In genomic region chr2:46951290-46952064, GRCh38 we compare ENCODE assay signal across 18 cellular contexts. TPM values are rescaled to one million over a fixed set of nuclear protein-coding genes. Genes with fewer than 3 reads are reported as not detected.
DNase-seq lines count a peak whose midpoint lies in the region; ATAC-seq lines count a peak whose summit lies in the region.
"Had no signal": no experiment of that assay in that cellular context is flagged by ENCODE, and none has a peak within 500 bp of the region (broad histone marks: within the 10 kb centered on the region; RNA-seq: fewer than 3 reads in every experiment).

No MANE protein-coding gene starts in this region.

- no peak overlapping the region for H3K4me3 Mint-ChIP-seq in activated naive CD4-positive, alpha-beta T cell treated with anti-CD3 and anti-CD28 coated beads, Interleukin-2, amount 10 ng/mL, durations not matched to agents 7 days and 5 days
- no peak overlapping the region for H3K4me3 Mint-ChIP-seq in activated T-helper 1 cell treated with anti-CD3 and anti-CD28 coated beads, Interleukin-12 subunit alpha, Interleukin-12 subunit beta, Interleukin-2, Interleukin-4 antibody, amounts not matched to agents 30 ng/mL and 10 ng/mL and 1 ng/mL, durations not matched to agents 14 hours and 24 hours and 36 hours
- peak overlapping the region; percentile 29 for H3K4me3 Mint-ChIP-seq in stimulated activated memory B cell treated with anti-CD40 and anti-IgM and Interleukin-4, amounts not matched to agents 10 μg/mL and 1 μg/mL and 100 μg/mL, for 72 hours
- H3K4me3 Mint-ChIP-seq: natural killer cell had no signal

- peaks cover 29% of the 10 kb centered on the region for H3K4me1 Mint-ChIP-seq in activated naive CD4-positive, alpha-beta T cell treated with anti-CD3 and anti-CD28 coated beads, Interleukin-2, amount 10 ng/mL, durations not matched to agents 7 days and 5 days
- peaks cover 34% of the 10 kb centered on the region for H3K4me1 Mint-ChIP-seq in activated T-helper 1 cell treated with anti-CD3 and anti-CD28 coated beads, Interleukin-12 subunit alpha, Interleukin-12 subunit beta, Interleukin-2, Interleukin-4 antibody, amounts not matched to agents 30 ng/mL and 10 ng/mL and 1 ng/mL, durations not matched to agents 14 hours and 24 hours and 36 hours (ENCODE audit: low read depth)
- H3K4me1 Mint-ChIP-seq in stimulated activated memory B cell treated with anti-CD40 and anti-IgM and Interleukin-4, amounts not matched to agents 10 μg/mL and 1 μg/mL and 100 μg/mL, for 72 hours, result peaks cover 72% of the 10 kb centered on the region

- H3K27ac Mint-ChIP-seq in activated naive CD4-positive, alpha-beta T cell treated with anti-CD3 and anti-CD28 coated beads, Interleukin-2, amount 10 ng/mL, durations not matched to agents 7 days and 5 days, result peak overlapping the region; percentile 35
- peak overlapping the region; percentile 56 for H3K27ac Mint-ChIP-seq in activated T-helper 1 cell treated with anti-CD3 and anti-CD28 coated beads, Interleukin-12 subunit alpha, Interleukin-12 subunit beta, Interleukin-2, Interleukin-4 antibody, amounts not matched to agents 30 ng/mL and 10 ng/mL and 1 ng/mL, durations not matched to agents 14 hours and 24 hours and 36 hours
- H3K27ac Mint-ChIP-seq in stimulated activated memory B cell treated with anti-CD40 and anti-IgM and Interleukin-4, amounts not matched to agents 10 μg/mL and 1 μg/mL and 100 μg/mL, for 72 hours, result peak overlapping the region; percentile 65
- H3K27ac Mint-ChIP-seq: natural killer cell had no signal

- CTCF ChIA-PET in activated naive CD4-positive, alpha-beta T cell treated with anti-CD3 and anti-CD28 coated beads, Interleukin-2, amount 10 ng/mL, durations not matched to agents 7 days and 5 days (lab: Charles Lee), result interaction anchor here (0.8 to 0.9 kb wide), 2 partner anchors 12 to 15 kb away, joined by 3 read pairs; no protein-coding TSS in a partner anchor

- intact Hi-C loops in activated T-helper 1 cell treated with anti-CD3 and anti-CD28 coated beads, Interleukin-12 subunit alpha, Interleukin-12 subunit beta, Interleukin-2, Interleukin-4 antibody, amounts not matched to agents 30 ng/mL and 10 ng/mL and 1 ng/mL, durations not matched to agents 14 hours and 24 hours and 36 hours (cut with micrococcal nuclease), result no loop called here

- no peak for DNase-seq in activated naive CD4-positive, alpha-beta T cell treated with anti-CD3 and anti-CD28 coated beads, Interleukin-2, amount 10 ng/mL, durations not matched to agents 7 days and 5 days
- no peak for DNase-seq in activated naive CD4-positive, alpha-beta T cell treated with anti-CD3 and anti-CD28 coated beads, Interleukin-2, amount 50 U/mL, for 16 hours
- DNase-seq in Kasumi-1 (lab: John Stamatoyannopoulos, UW) (peak; percentile 14 to 18), nucleus accumbens (lab: John Stamatoyannopoulos, UW) (no peak), AG08395 (ENCODE audit: low spot score) (no peak)
- DNase-seq in activated T-helper 1 cell treated with anti-CD3 and anti-CD28 coated beads, Interleukin-12 subunit alpha, Interleukin-12 subunit beta, Interleukin-2, Interleukin-4 antibody, amounts not matched to agents 30 ng/mL and 10 ng/mL and 1 ng/mL, durations not matched to agents 14 hours and 24 hours and 36 hours (ENCODE audit: low spot score), result no peak
- DNase-seq: activated CD4-positive, alpha-beta T cell treated with anti-CD3 and anti-CD28 coated beads for 1 hour; adrenal gland; effector CD8-positive, alpha-beta T cell; heart left ventricle; natural killer cell; NCI-H2081; NCI-H524; stimulated activated CD4-positive, alpha-beta T cell treated with anti-CD3 and anti-CD28 coated beads, Interleukin-12 subunit alpha, Interleukin-12 subunit beta, amount 100 ng/mL, for 4 hours; stomach; SW 1271 had no signal

- no peaks in the 10 kb centered on the region for H3K27me3 Mint-ChIP-seq in activated naive CD4-positive, alpha-beta T cell treated with anti-CD3 and anti-CD28 coated beads, Interleukin-2, amount 10 ng/mL, durations not matched to agents 7 days and 5 days
- no peaks in the 10 kb centered on the region for H3K27me3 Mint-ChIP-seq in activated T-helper 1 cell treated with anti-CD3 and anti-CD28 coated beads, Interleukin-12 subunit alpha, Interleukin-12 subunit beta, Interleukin-2, Interleukin-4 antibody, amounts not matched to agents 30 ng/mL and 10 ng/mL and 1 ng/mL, durations not matched to agents 14 hours and 24 hours and 36 hours (ENCODE audit: insufficient read depth)
- H3K27me3 Mint-ChIP-seq in stimulated activated memory B cell treated with anti-CD40 and anti-IgM and Interleukin-4, amounts not matched to agents 10 μg/mL and 1 μg/mL and 100 μg/mL, for 72 hours, result no peaks in the 10 kb centered on the region

- no peak for ATAC-seq in stimulated activated memory B cell treated with anti-CD40 and anti-IgM and Interleukin-4, amounts not matched to agents 10 μg/mL and 1 μg/mL and 100 μg/mL, for 72 hours
- ATAC-seq in activated CD4-positive, CD25-positive, alpha-beta regulatory T cell treated with anti-CD3 and anti-CD28 coated beads, Interleukin-2, amount 50 U/mL, for 24 hours, result no peak
- ATAC-seq: heart left ventricle, natural killer cell had no signal

- no peaks in the 10 kb centered on the region for H3K9me3 Mint-ChIP-seq in activated naive CD4-positive, alpha-beta T cell treated with anti-CD3 and anti-CD28 coated beads, Interleukin-2, amount 10 ng/mL, durations not matched to agents 7 days and 5 days
- H3K9me3 Mint-ChIP-seq in activated T-helper 1 cell treated with anti-CD3 and anti-CD28 coated beads, Interleukin-12 subunit alpha, Interleukin-12 subunit beta, Interleukin-2, Interleukin-4 antibody, amounts not matched to agents 30 ng/mL and 10 ng/mL and 1 ng/mL, durations not matched to agents 14 hours and 24 hours and 36 hours, result no peaks in the 10 kb centered on the region
- H3K9me3 Mint-ChIP-seq in stimulated activated memory B cell treated with anti-CD40 and anti-IgM and Interleukin-4, amounts not matched to agents 10 μg/mL and 1 μg/mL and 100 μg/mL, for 72 hours, result no peaks in the 10 kb centered on the region
- H3K9me3 Mint-ChIP-seq: natural killer cell had no signal

- peaks cover 46% of the 10 kb centered on the region for H3K36me3 Mint-ChIP-seq in activated naive CD4-positive, alpha-beta T cell treated with anti-CD3 and anti-CD28 coated beads, Interleukin-2, amount 10 ng/mL, durations not matched to agents 7 days and 5 days
- peaks cover 49% of the 10 kb centered on the region for H3K36me3 Mint-ChIP-seq in activated T-helper 1 cell treated with anti-CD3 and anti-CD28 coated beads, Interleukin-12 subunit alpha, Interleukin-12 subunit beta, Interleukin-2, Interleukin-4 antibody, amounts not matched to agents 30 ng/mL and 10 ng/mL and 1 ng/mL, durations not matched to agents 14 hours and 24 hours and 36 hours (ENCODE audit: low read depth)
- H3K36me3 Mint-ChIP-seq in stimulated activated memory B cell treated with anti-CD40 and anti-IgM and Interleukin-4, amounts not matched to agents 10 μg/mL and 1 μg/mL and 100 μg/mL, for 72 hours, result peaks cover 54% of the 10 kb centered on the region
- H3K36me3 Mint-ChIP-seq: natural killer cell had no signal

RNA-seq across cellular contexts. Expression of gene TTC7A, which starts 10.5 kb away (rescaled TPM):
- 72.5 and 77.2 TPM in 2 replicates for total RNA-seq in activated T-helper 1 cell treated with anti-CD3 and anti-CD28 coated beads, Interleukin-12 subunit alpha, Interleukin-12 subunit beta, Interleukin-2, Interleukin-4 antibody, amounts not matched to agents 30 ng/mL and 10 ng/mL and 1 ng/mL, durations not matched to agents 14 hours and 24 hours and 36 hours

RNA-seq across cellular contexts. Expression of gene MCFD2, which starts 35.9 kb away (rescaled TPM):
- total RNA-seq in activated T-helper 1 cell treated with anti-CD3 and anti-CD28 coated beads, Interleukin-12 subunit alpha, Interleukin-12 subunit beta, Interleukin-2, Interleukin-4 antibody, amounts not matched to agents 30 ng/mL and 10 ng/mL and 1 ng/mL, durations not matched to agents 14 hours and 24 hours and 36 hours, result 48.8 and 51.0 TPM in 2 replicates

Comparison
In these comparisons a context has a peak if more than half of its experiments do, and no peak if none do; other contexts are left out.
1. DNase-seq: peak in Kasumi-1 (2 of 2); none in activated naive CD4-positive, alpha-beta T cell treated with anti-CD3 and anti-CD28 coated beads, Interleukin-2, amount 10 ng/mL, durations not matched to agents 7 days and 5 days (single experiment), activated naive CD4-positive, alpha-beta T cell treated with anti-CD3 and anti-CD28 coated beads, Interleukin-2, amount 50 U/mL, for 16 hours (single experiment), activated T-helper 1 cell treated with anti-CD3 and anti-CD28 coated beads, Interleukin-12 subunit alpha, Interleukin-12 subunit beta, Interleukin-2, Interleukin-4 antibody, amounts not matched to agents 30 ng/mL and 10 ng/mL and 1 ng/mL, durations not matched to agents 14 hours and 24 hours and 36 hours (single experiment), nucleus accumbens (0 of 56) and AG08395 (single experiment).
2. Peak in every context shown above with its lines, with median percentiles within 50 percentile points of each other: H3K27ac Mint-ChIP-seq.